Comparison of ENCODE assay signal across 27 cellular contexts in genomic region chr10:103041391-103041790, GRCh38.
"Had no signal": no experiment of that assay in that cellular context is flagged by ENCODE, and none has a peak within 500 bp of the region (broad histone marks: within the 10 kb centered on the region; RNA-seq: fewer than 3 reads in every experiment).

No MANE protein-coding gene starts in this region.

- H3K27ac Mint-ChIP-seq: activated naive CD4-positive, alpha-beta T cell treated with anti-CD3 and anti-CD28 coated beads, Interleukin-2, amount 10 ng/mL, durations not matched to agents 7 days and 5 days; activated naive CD8-positive, alpha-beta T cell treated with anti-CD3 and anti-CD28 coated beads, Interleukin-2, amount 10 ng/mL, durations not matched to agents 7 days and 5 days; dendritic cell treated with granulocyte-macrophage colony-stimulating factor and Interleukin-4, amounts not matched to agents 40 ng/mL and 50 ng/mL, for 4 days; memory B cell; natural killer cell; neural progenitor cell; stimulated activated memory B cell treated with anti-CD40 and anti-IgM and Interleukin-4, amounts not matched to agents 10 μg/mL and 1 μg/mL and 100 μg/mL, for 72 hours; stimulated activated naive CD8-positive, alpha-beta T cell treated with anti-CD3 and anti-CD28 coated beads, Interleukin-15, amount 100 ng/mL, for 72 hours had no signal

- H3K4me3 Mint-ChIP-seq: activated naive CD4-positive, alpha-beta T cell treated with anti-CD3 and anti-CD28 coated beads, Interleukin-2, amount 10 ng/mL, durations not matched to agents 7 days and 5 days; activated naive CD8-positive, alpha-beta T cell treated with anti-CD3 and anti-CD28 coated beads, Interleukin-2, amount 10 ng/mL, durations not matched to agents 7 days and 5 days; dendritic cell treated with granulocyte-macrophage colony-stimulating factor and Interleukin-4, amounts not matched to agents 40 ng/mL and 50 ng/mL, for 4 days; immature natural killer cell; memory B cell; natural killer cell; neural progenitor cell; stimulated activated memory B cell treated with anti-CD40 and anti-IgM and Interleukin-4, amounts not matched to agents 10 μg/mL and 1 μg/mL and 100 μg/mL, for 72 hours; stimulated activated naive CD8-positive, alpha-beta T cell treated with anti-CD3 and anti-CD28 coated beads, Interleukin-15, amount 100 ng/mL, for 72 hours had no signal

- H3K4me2 ChIP-seq: neural progenitor cell had no signal

- H3K27ac ChIP-seq: esophagus muscularis mucosa, foreskin keratinocyte, neural progenitor cell, right lobe of liver, skin epidermis, upper lobe of left lung had no signal

- H3K27me3 ChIP-seq: esophagus muscularis mucosa, foreskin keratinocyte, heart left ventricle, neural progenitor cell, right lobe of liver, upper lobe of left lung had no signal

- H3K4me1 ChIP-seq: foreskin keratinocyte, right lobe of liver, upper lobe of left lung had no signal

- ATAC-seq: activated CD4-positive, CD25-positive, alpha-beta regulatory T cell treated with anti-CD3 and anti-CD28 coated beads, Interleukin-2, amount 50 U/mL, for 24 hours; foreskin keratinocyte; natural killer cell; right lobe of liver; stimulated activated memory B cell treated with anti-CD40 and anti-IgM and Interleukin-4, amounts not matched to agents 10 μg/mL and 1 μg/mL and 100 μg/mL, for 72 hours; stimulated activated naive CD8-positive, alpha-beta T cell treated with anti-CD3 and anti-CD28 coated beads, Interleukin-15, amount 100 ng/mL, for 72 hours had no signal

- H3K36me3 Mint-ChIP-seq: activated naive CD4-positive, alpha-beta T cell treated with anti-CD3 and anti-CD28 coated beads, Interleukin-2, amount 10 ng/mL, durations not matched to agents 7 days and 5 days; activated naive CD8-positive, alpha-beta T cell treated with anti-CD3 and anti-CD28 coated beads, Interleukin-2, amount 10 ng/mL, durations not matched to agents 7 days and 5 days; natural killer cell; neural progenitor cell had no signal

- H3K27me3 Mint-ChIP-seq: activated naive CD4-positive, alpha-beta T cell treated with anti-CD3 and anti-CD28 coated beads, Interleukin-2, amount 10 ng/mL, durations not matched to agents 7 days and 5 days; activated naive CD8-positive, alpha-beta T cell treated with anti-CD3 and anti-CD28 coated beads, Interleukin-2, amount 10 ng/mL, durations not matched to agents 7 days and 5 days; dendritic cell treated with granulocyte-macrophage colony-stimulating factor and Interleukin-4, amounts not matched to agents 40 ng/mL and 50 ng/mL, for 4 days; memory B cell; stimulated activated memory B cell treated with anti-CD40 and anti-IgM and Interleukin-4, amounts not matched to agents 10 μg/mL and 1 μg/mL and 100 μg/mL, for 72 hours; stimulated activated naive CD8-positive, alpha-beta T cell treated with anti-CD3 and anti-CD28 coated beads, Interleukin-15, amount 100 ng/mL, for 72 hours had no signal

- H3K9me3 Mint-ChIP-seq: activated naive CD4-positive, alpha-beta T cell treated with anti-CD3 and anti-CD28 coated beads, Interleukin-2, amount 10 ng/mL, durations not matched to agents 7 days and 5 days; activated naive CD8-positive, alpha-beta T cell treated with anti-CD3 and anti-CD28 coated beads, Interleukin-2, amount 10 ng/mL, durations not matched to agents 7 days and 5 days; dendritic cell treated with granulocyte-macrophage colony-stimulating factor and Interleukin-4, amounts not matched to agents 40 ng/mL and 50 ng/mL, for 4 days; immature natural killer cell; memory B cell; natural killer cell; neural progenitor cell; stimulated activated memory B cell treated with anti-CD40 and anti-IgM and Interleukin-4, amounts not matched to agents 10 μg/mL and 1 μg/mL and 100 μg/mL, for 72 hours; stimulated activated naive CD8-positive, alpha-beta T cell treated with anti-CD3 and anti-CD28 coated beads, Interleukin-15, amount 100 ng/mL, for 72 hours had no signal

- H3K4me1 Mint-ChIP-seq: activated naive CD4-positive, alpha-beta T cell treated with anti-CD3 and anti-CD28 coated beads, Interleukin-2, amount 10 ng/mL, durations not matched to agents 7 days and 5 days; activated naive CD8-positive, alpha-beta T cell treated with anti-CD3 and anti-CD28 coated beads, Interleukin-2, amount 10 ng/mL, durations not matched to agents 7 days and 5 days; natural killer cell; stimulated activated naive CD8-positive, alpha-beta T cell treated with anti-CD3 and anti-CD28 coated beads, Interleukin-15, amount 100 ng/mL, for 72 hours had no signal

- H3K9me3 ChIP-seq: esophagus muscularis mucosa, heart left ventricle, right lobe of liver, upper lobe of left lung had no signal

- H3K4me3 ChIP-seq: esophagus muscularis mucosa, heart left ventricle, neural progenitor cell, right lobe of liver, skin epidermis, upper lobe of left lung had no signal

- H3K9ac ChIP-seq: neural progenitor cell had no signal

- DNase-seq: activated CD4-positive, alpha-beta T cell treated with anti-CD3 and anti-CD28 coated beads for 48 hours; activated CD4-positive, alpha-beta T cell treated with anti-CD3 and anti-CD28 coated beads, Interleukin-2, amount 50 U/mL, for 48 hours; activated CD8-positive, alpha-beta memory T cell treated with anti-CD3 and anti-CD28 coated beads for 24 hours; activated effector memory CD4-positive, alpha-beta T cell treated with anti-CD3 and anti-CD28 coated beads, Interleukin-2, amount 50 U/mL, for 16 hours; activated naive CD4-positive, alpha-beta T cell treated with anti-CD3 and anti-CD28 coated beads, Interleukin-2, amount 10 ng/mL, durations not matched to agents 7 days and 5 days; activated naive CD8-positive, alpha-beta T cell treated with anti-CD3 and anti-CD28 coated beads, Interleukin-2, amount 10 ng/mL, durations not matched to agents 7 days and 5 days; central memory CD4-positive, alpha-beta T cell; foreskin keratinocyte; heart left ventricle; hypothalamus; immature natural killer cell; midbrain; natural killer cell; occipital lobe; right lobe of liver; stimulated activated CD4-positive, alpha-beta T cell treated with anti-CD3 and anti-CD28 coated beads, Interleukin-12 subunit alpha, Interleukin-12 subunit beta, amount 100 ng/mL, for 4 hours; stimulated activated CD4-positive, alpha-beta T cell treated with anti-CD3 and anti-CD28 coated beads, Interleukin-4, amount 100 ng/mL, for 24 hours; stimulated activated naive CD8-positive, alpha-beta T cell treated with anti-CD3 and anti-CD28 coated beads, Interleukin-15, amount 100 ng/mL, for 72 hours; substantia nigra; upper lobe of left lung had no signal

- H3K36me3 ChIP-seq: esophagus muscularis mucosa, heart left ventricle, neural progenitor cell, right lobe of liver, upper lobe of left lung had no signal

- H2AFZ ChIP-seq: neural progenitor cell had no signal
